ENCODE assay signal across 8 cellular contexts in genomic region chr12:64696065-64696741, GRCh38.
DNase-seq lines count a peak whose midpoint lies in the region; ATAC-seq, FAIRE-seq and TF ChIP-seq lines count a peak whose summit lies in the region.

No MANE protein-coding gene starts in this region.

- intact Hi-C loops in CD4-positive, alpha-beta memory T cell (cut with micrococcal nuclease), result loop anchor here (1.0 kb wide), 1 partner anchor 27 kb away; no protein-coding TSS in a partner anchor
- intact Hi-C loops in HepG2 (cut with micrococcal nuclease; ENCODE audit: unreplicated experiment), result loop anchor here (1.0 to 5.0 kb wide), 3 partner anchors 39 to 244 kb away; partner anchors contain the start of gene TBK1

- TF ChIP-seq CTCF in HepG2 (CRISPR knock-in tag; IDR thresholded peaks at IDR 0.05), result peak; percentile 54

- TF ChIP-seq POLR2A in HepG2 (IDR thresholded peaks at IDR 0.05; ENCODE audit: insufficient read depth in 1 of 2, low read depth in 2 of 2, low read length in 2 of 2), result no peak

- FAIRE-seq in HepG2 (lab: Jason Lieb, UNC), result no peak

- no peak overlapping the region for H3K4me3 ChIP-seq in CD4-positive, alpha-beta memory T cell (ENCODE audit: low read length in 2 of 2)
- H3K4me3 ChIP-seq in HepG2 (replicated peaks in 1 of 3; ENCODE audit: insufficient read depth in 1 of 3, low read depth in 2 of 3, low read length in 3 of 3) (no peak overlapping the region), MG63 (no peak overlapping the region)

- H3K36me3 Mint-ChIP-seq in CD4-positive, alpha-beta memory T cell, result peaks cover 55 to 68% of the 10 kb centered on the region in 2 donors
- H3K36me3 Mint-ChIP-seq in IgD-negative memory B cell, result peaks cover 2% of the 10 kb centered on the region

- no peaks in the 10 kb centered on the region for H3K79me2 ChIP-seq in HepG2 (ENCODE audit: insufficient read depth, low read length)

- no peaks in the 10 kb centered on the region for H3K27me3 ChIP-seq in CD4-positive, alpha-beta memory T cell (ENCODE audit: insufficient read depth, low read length)
- no peaks in the 10 kb centered on the region for H3K27me3 ChIP-seq in HepG2 (ENCODE audit: control insufficient read depth in 1 of 2, insufficient read depth in 2 of 2, low read length in 2 of 2)
- no peaks in the 10 kb centered on the region for H3K27me3 ChIP-seq in MG63

- no peak overlapping the region for H2AFZ ChIP-seq in HepG2 (ENCODE audit: low read length)

- peaks cover 34% of the 10 kb centered on the region for H3K36me3 ChIP-seq in CD4-positive, alpha-beta memory T cell (ENCODE audit: insufficient read depth, low read length)
- H3K36me3 ChIP-seq in HepG2 (replicated peaks in 1 of 2; ENCODE audit: control insufficient read depth in 1 of 2, insufficient read depth in 2 of 2, low read length in 2 of 2), result peaks cover 10 to 16% of the 10 kb centered on the region in 2 experiments; a peak in 4 of 5 replicates
- H3K36me3 ChIP-seq in MG63, result peaks cover 4% of the 10 kb centered on the region; the same call in 1 of the 2 replicates

- in situ Hi-C loops in HepG2 (cut with HindIII; ENCODE audit: extremely low pct_ligation_motif_present, low pct_unique_long_range_greater_than_20kb), result no loop called here

- H3K27ac ChIP-seq in CD4-positive, alpha-beta memory T cell (ENCODE audit: low read depth, low read length), result peak overlapping the region; percentile 20
- no peak overlapping the region for H3K27ac ChIP-seq in HepG2 (ENCODE audit: extremely low read length, insufficient read depth, low read length)

- TF ChIP-seq EP300 in HepG2 (IDR thresholded peaks at IDR 0.05; ENCODE audit: low read depth in 2 of 2, low read length in 2 of 2) (no peak), HepG2 (CRISPR knock-in tag; IDR thresholded peaks at IDR 0.05; ENCODE audit: borderline replicate concordance) (no peak)

- 84% methylated on average over 1 of the region's 1 CpG for WGBS in HepG2 (ENCODE audit: low lambda C conversion rate)

- TF ChIP-seq RAD21 in HepG2 (CRISPR knock-in tag; IDR thresholded peaks at IDR 0.05), result 0 out of 2 replicates have a peak, but pooled peaks have one; percentile 21

- H3K9ac ChIP-seq in HepG2 (ENCODE audit: insufficient read depth, low read depth, low read length), result no peak overlapping the region

- H3K9me3 Mint-ChIP-seq in CD4-positive, alpha-beta memory T cell, result no peaks in the 10 kb centered on the region
- no peaks in the 10 kb centered on the region for H3K9me3 Mint-ChIP-seq in IgD-negative memory B cell

- peaks cover 60 to 83% (median 73%) of the 10 kb centered on the region in 4 donors for H3K4me1 Mint-ChIP-seq in CD4-positive, alpha-beta memory T cell
- peaks cover 23 to 29% (median 24%) of the 10 kb centered on the region in 3 donors for H3K4me1 Mint-ChIP-seq in IgD-negative memory B cell

- H3K27me3 Mint-ChIP-seq in CD4-positive, alpha-beta memory T cell, result no peaks in the 10 kb centered on the region
- no peaks in the 10 kb centered on the region for H3K27me3 Mint-ChIP-seq in IgD-negative memory B cell

- ATAC-seq in HepG2, result peak; percentile 47

- H3K27ac Mint-ChIP-seq in CD4-positive, alpha-beta memory T cell, result peak overlapping the region; percentile 65 to 92 (median 83)
- peak overlapping the region in 2 of 3 donors; percentile 18 to 39 for H3K27ac Mint-ChIP-seq in IgD-negative memory B cell

- POLR2A ChIA-PET in CD4-positive, alpha-beta memory T cell (lab: Charles Lee; ENCODE audit: partially characterized antibody), result interaction anchor here (1.4 to 12.4 kb wide), 7 partner anchors 8 to 146 kb away, joined by 3 to 231 read pairs (median 20); partner anchors contain the start of gene RASSF3
- POLR2A ChIA-PET in HepG2 (lab: Yijun Ruan, JAX), result interaction anchor here (0.9 kb wide), 1 partner anchor 203 kb away, joined by 4 read pairs; no protein-coding TSS in a partner anchor

- peaks cover 84% of the 10 kb centered on the region for H3K4me1 ChIP-seq in CD4-positive, alpha-beta memory T cell (ENCODE audit: insufficient read depth, low read length)
- peaks cover 26% of the 10 kb centered on the region for H3K4me1 ChIP-seq in HepG2 (ENCODE audit: insufficient read depth, low read length)

- CTCF ChIA-PET in CD4-positive, alpha-beta memory T cell (lab: Charles Lee; ENCODE audit: partially characterized antibody), result interaction anchor here (0.6 to 16.0 kb wide), 25 partner anchors 10 to 257 kb away, joined by 3 to 252 read pairs (median 10); partner anchors contain the start of gene RASSF3
- CTCF ChIA-PET in HepG2 (lab: Yijun Ruan, JAX; ENCODE audit: low intra/inter-chr PET ratio, low total read pairs), result interaction anchor here (5.1 kb wide), 1 partner anchor 145 kb away, joined by 75 read pairs; no protein-coding TSS in a partner anchor

- no TSS peak for BruUV-seq in HepG2 (replicated peaks; lab: Mats Ljungman, UMichigan)

- no peak for DNase-seq in CD4-positive, alpha-beta memory T cell
- DNase-seq in amniotic epithelial cell (ENCODE audit: low read depth) (peak; percentile 35), HepG2 (ENCODE audit: low spot score) (peak; percentile 28), MG63 (no peak), globus pallidus (ENCODE audit: low spot score) (no peak)
- DNase-seq in stimulated activated naive CD4-positive, alpha-beta T cell treated with Interleukin-2 at 50 U/mL for 16 hours (lab: John Stamatoyannopoulos, UW), result no peak
- DNase-seq in activated T-cell treated with anti-CD3 and anti-CD28 coated beads, Interleukin-2, amount 50 U/mL, for 48 hours, result no peak

- no peaks in the 10 kb centered on the region for H4K20me1 ChIP-seq in HepG2 (ENCODE audit: insufficient read depth, low read length)

- H3K4me3 Mint-ChIP-seq in CD4-positive, alpha-beta memory T cell, result peak overlapping the region in 6 of 8 donors; percentile 18 to 52 (median 28)
- H3K4me3 Mint-ChIP-seq in IgD-negative memory B cell, result peak overlapping the region in 1 of 4 donors; percentile 43

- H3K4me2 ChIP-seq in HepG2 (ENCODE audit: low read depth, low read length), result no peak overlapping the region

- no peaks in the 10 kb centered on the region for H3K9me3 ChIP-seq in CD4-positive, alpha-beta memory T cell (ENCODE audit: control insufficient read depth in 1 of 2, low read length in 2 of 2)
- no peaks in the 10 kb centered on the region for H3K9me3 ChIP-seq in HepG2 (ENCODE audit: low read length)
- H3K9me3 ChIP-seq in MG63, result no peaks in the 10 kb centered on the region

TF ChIP-seq in HepG2, 621 proteins besides CTCF, POLR2A, EP300 and RAD21 (continues in another document):
- no peak for TF ChIP-seq ZNF101 (CRISPR knock-in tag; IDR thresholded peaks at IDR 0.05; ENCODE audit: borderline replicate concordance, low read depth)
- TF ChIP-seq HNF4G (IDR thresholded peaks at IDR 0.05; ENCODE audit: borderline replicate concordance, low read depth, low read length), result peak; percentile 31; the same call in 1 of the 2 replicates
- no peak for TF ChIP-seq HNF4G (CRISPR knock-in tag; IDR thresholded peaks at IDR 0.05; ENCODE audit: borderline replicate concordance, low read depth)
- peak; percentile 8 for TF ChIP-seq HNRNPK (IDR thresholded peaks at IDR 0.05; ENCODE audit: low read depth, low read length, poor library complexity, severe bottlenecking)
- TF ChIP-seq ZBTB10 (CRISPR knock-in tag; IDR thresholded peaks at IDR 0.05; ENCODE audit: borderline replicate concordance), result no peak
- TF ChIP-seq DR1 (CRISPR knock-in tag; IDR thresholded peaks at IDR 0.05), result no peak
- TF ChIP-seq, protein P1, sequence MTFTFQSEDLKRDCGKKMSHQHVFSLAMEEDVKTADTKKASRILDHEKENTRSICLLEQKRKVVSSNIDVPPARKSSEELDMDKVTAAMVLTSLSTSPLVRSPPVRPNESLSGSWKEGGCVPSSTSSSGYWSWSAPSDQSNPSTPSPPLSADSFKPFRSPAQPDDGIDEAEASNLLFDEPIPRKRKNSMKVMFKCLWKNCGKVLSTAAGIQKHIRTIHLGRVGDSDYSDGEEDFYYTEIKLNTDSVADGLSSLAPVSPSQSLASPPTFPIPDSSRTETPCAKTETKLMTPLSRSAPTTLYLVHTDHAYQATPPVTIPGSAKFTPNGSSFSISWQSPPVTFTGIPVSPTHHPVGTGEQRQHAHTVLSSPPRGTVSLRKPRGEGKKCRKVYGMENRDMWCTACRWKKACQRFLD (CRISPR knock-in tag; IDR thresholded peaks at IDR 0.05; ENCODE audit: borderline replicate concordance), result no peak
- TF ChIP-seq RFXANK (CRISPR knock-in tag; IDR thresholded peaks at IDR 0.05), result no peak
- 0 out of 2 replicates have a peak, but pooled peaks have one; percentile 29 for TF ChIP-seq SMYD3 (CRISPR knock-in tag; IDR thresholded peaks at IDR 0.05)
- TF ChIP-seq HOXA5 (CRISPR knock-in tag; IDR thresholded peaks at IDR 0.05), result no peak
- TF ChIP-seq ZNF589 (CRISPR knock-in tag; conservative IDR thresholded peaks at IDR 0.05), result no peak

Comparison
In these comparisons a context has a peak if more than half of its experiments do, and no peak if none do; other contexts are left out.
1. DNase-seq: peak in amniotic epithelial cell (single experiment) and HepG2 (single experiment); none in CD4-positive, alpha-beta memory T cell (0 of 5), MG63 (single experiment), stimulated activated naive CD4-positive, alpha-beta T cell treated with Interleukin-2 at 50 U/mL for 16 hours (single experiment), globus pallidus (single experiment) and activated T-cell treated with anti-CD3 and anti-CD28 coated beads, Interleukin-2, amount 50 U/mL, for 48 hours (0 of 2).